9 cellular contexts compared by ENCODE assay signal in genomic region chr1:224747578-224747977, GRCh38.
DNase-seq lines count a peak whose midpoint lies in the region; ATAC-seq and TF ChIP-seq lines count a peak whose summit lies in the region.
"Had no signal": no experiment of that assay in that cellular context is flagged by ENCODE, and none has a peak within 500 bp of the region (broad histone marks: within the 10 kb centered on the region; RNA-seq: fewer than 3 reads in every experiment).

No MANE protein-coding gene starts in this region.

- POLR2A ChIA-PET in HEK293T (lab: Yijun Ruan, JAX), result no interaction called here

- DNase-seq in G401 (ENCODE audit: low spot score), result peak; percentile 18
- DNase-seq in M059J (ENCODE audit: low read depth), result peak; percentile 88
- DNase-seq in epithelial cell of esophagus (ENCODE audit: low read depth), result peak; percentile 44
- no peak for DNase-seq in HEK293T (ENCODE audit: extremely low spot score)
- DNase-seq in Peyer's patch, result no peak
- DNase-seq in NCI-H2081 (lab: John Stamatoyannopoulos, UW), result no peak
- no peak for DNase-seq in activated CD4-positive, CD25-positive, alpha-beta regulatory T cell treated with anti-CD3 and anti-CD28 coated beads, Interleukin-2, amount 50 U/mL, for 72 hours

- H3K27ac ChIP-seq in Peyer's patch, result no peak overlapping the region

- TF ChIP-seq CTCF in epithelial cell of esophagus (IDR thresholded peaks at IDR 0.05; ENCODE audit: insufficient read depth, low read depth, low read length, missing control alignments) (no peak), Peyer's patch (IDR thresholded peaks at IDR 0.05) (no peak)

- in situ Hi-C loops in G401 (cut with HindIII; ENCODE audit: low sequenced_read_pairs), result no loop called here

- no peak overlapping the region for H3K4me3 ChIP-seq in epithelial cell of esophagus (ENCODE audit: low read length)
- no peak overlapping the region for H3K4me3 ChIP-seq in Peyer's patch
- H3K4me3 ChIP-seq: skin epidermis had no signal

- no peaks in the 10 kb centered on the region for H3K27me3 ChIP-seq in Peyer's patch

- peak; percentile 43 for ATAC-seq in GM21619 (IDR thresholded peaks at IDR 0.05; ENCODE audit: unreplicated experiment)

- CTCF ChIA-PET in HEK293T (lab: Yijun Ruan, JAX), result no interaction called here

- no peaks in the 10 kb centered on the region for H3K9me3 ChIP-seq in Peyer's patch

- no peak for TF ChIP-seq POLR2A in Peyer's patch (IDR thresholded peaks at IDR 0.05)

- H3K36me3 ChIP-seq in Peyer's patch, result no peaks in the 10 kb centered on the region

- no peaks in the 10 kb centered on the region for H3K4me1 ChIP-seq in Peyer's patch

TF ChIP-seq in HEK293T, 16 proteins besides CTCF, POLR2A, EP300 and RAD21:
- TF ChIP-seq FOXM1 (IDR thresholded peaks at IDR 0.05; ENCODE audit: borderline replicate concordance) (no peak), SUZ12 (IDR thresholded peaks at IDR 0.05) (no peak), ARNT (IDR thresholded peaks at IDR 0.05) (no peak), LEF1 (IDR thresholded peaks at IDR 0.05; ENCODE audit: borderline replicate concordance) (no peak), HDGF (IDR thresholded peaks at IDR 0.05; ENCODE audit: borderline replicate concordance) (no peak)

Comparison
In these comparisons a context has a peak if more than half of its experiments do, and no peak if none do; other contexts are left out.
1. DNase-seq: peak in G401 (single experiment), M059J (single experiment) and epithelial cell of esophagus (single experiment); none in HEK293T (single experiment), Peyer's patch (0 of 3), NCI-H2081 (0 of 2) and activated CD4-positive, CD25-positive, alpha-beta regulatory T cell treated with anti-CD3 and anti-CD28 coated beads, Interleukin-2, amount 50 U/mL, for 72 hours (single experiment).